ENCODE assay signal across 24 cellular contexts in the genomic region with DNA sequence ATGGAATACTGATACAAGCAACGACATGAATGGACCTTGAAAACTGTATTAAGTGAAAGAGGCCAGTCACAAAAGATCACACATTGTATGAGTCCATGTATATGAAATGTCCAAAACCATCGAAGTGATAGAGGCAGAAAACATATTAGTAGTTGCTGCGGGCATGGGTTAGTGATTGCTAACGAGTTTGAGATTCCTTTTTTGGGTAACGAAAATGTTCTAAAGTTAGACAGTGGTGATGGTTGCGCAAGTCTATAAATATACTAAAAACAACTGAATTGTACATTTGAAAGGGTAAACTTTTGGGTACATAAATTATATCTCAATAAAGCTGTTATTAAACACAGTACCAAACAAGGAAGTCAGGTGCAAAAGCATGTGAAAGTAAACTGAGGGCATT.
"Had no signal": no experiment of that assay in that cellular context is flagged by ENCODE, and none has a peak within 500 bp of the region (broad histone marks: within the 10 kb centered on the region; RNA-seq: fewer than 3 reads in every experiment).

No MANE protein-coding gene starts in this region.

- FAIRE-seq: bronchial epithelial cell, RCC 7860 had no signal

- H3K27ac ChIP-seq: coronary artery, SJSA1 had no signal

- H3K4me3 ChIP-seq: coronary artery, SJSA1 had no signal

- H3K4me1 ChIP-seq: SJSA1 had no signal

- H3K27me3 ChIP-seq: SJSA1 had no signal

- H3K9me3 ChIP-seq: SJSA1 had no signal

- DNase-seq: activated CD4-positive, alpha-beta T cell treated with anti-CD3 and anti-CD28 coated beads for 48 hours; activated CD4-positive, alpha-beta T cell treated with anti-CD3 and anti-CD28 coated beads, Interleukin-2, amount 50 U/mL, for 48 hours; activated CD4-positive, CD25-positive, alpha-beta regulatory T cell treated with anti-CD3 and anti-CD28 coated beads, Interleukin-2, amount 50 U/mL, for 72 hours; activated CD8-positive, alpha-beta memory T cell treated with anti-CD3 and anti-CD28 coated beads, Interleukin-2, amount 10 ng/mL, durations not matched to agents 7 days and 5 days; activated effector memory CD4-positive, alpha-beta T cell treated with Interleukin-2 at 50 U/mL for 16 hours; activated naive CD4-positive, alpha-beta T cell; activated T-cell treated with anti-CD3 and anti-CD28 coated beads, Interleukin-2, amount 50 U/mL, for 24 hours; aorta; central memory CD4-positive, alpha-beta T cell; NCI-H1105 treated with DMSO at 0.1 percent for 48 hours; NCI-H1436 treated with DMSO at 0.1 percent for 48 hours; NCI-H187; NCI-H2081 treated with DMSO at 0.1 percent for 48 hours; NCI-H446; NCI-H524; PC-3; SHP77; SW 1271 had no signal

- H3K36me3 ChIP-seq: SJSA1 had no signal

- ATAC-seq: activated CD8-positive, alpha-beta memory T cell treated with anti-CD3 and anti-CD28 coated beads, Interleukin-2, amount 10 ng/mL, durations not matched to agents 7 days and 5 days; PC-3; SK-N-SH treated with all-trans-retinoic acid at 6 μM for 48 hours; WTC11 had no signal
